ENCODE assay signal across 1 cellular context in genomic region chr10:74029943-74030342, GRCh38.
TF ChIP-seq lines count a peak whose summit lies in the region.

No MANE protein-coding gene starts in this region.

TF ChIP-seq in K562, 482 proteins besides CTCF, POLR2A, EP300 and RAD21:
- TF ChIP-seq ZNF77 (CRISPR knock-in tag; IDR thresholded peaks at IDR 0.05) (no peak), ZNF717 (CRISPR knock-in tag; IDR thresholded peaks at IDR 0.05) (no peak), NCOR1 (IDR thresholded peaks at IDR 0.05) (no peak), ZNF24 (IDR thresholded peaks at IDR 0.05) (no peak), MTA2 (IDR thresholded peaks at IDR 0.05; ENCODE audit: low read depth) (no peak), BRF1 (IDR thresholded peaks at IDR 0.05; ENCODE audit: borderline replicate concordance, extremely low read depth, insufficient read length) (no peak), ZNF12 (CRISPR knock-in tag; IDR thresholded peaks at IDR 0.05) (no peak), CHD1 (IDR thresholded peaks at IDR 0.05; ENCODE audit: low read length) (no peak), KLF10 (CRISPR knock-in tag; IDR thresholded peaks at IDR 0.05) (no peak), CREBBP (IDR thresholded peaks at IDR 0.05; ENCODE audit: low read depth, low read length) (no peak), ZNF507 (tag; conservative IDR thresholded peaks at IDR 0.05) (no peak), FOXM1 (IDR thresholded peaks at IDR 0.05; ENCODE audit: low read depth) (no peak), FOXM1 (CRISPR knock-in tag; IDR thresholded peaks at IDR 0.05; ENCODE audit: low read depth) (no peak), YY1 (IDR thresholded peaks at IDR 0.05; ENCODE audit: borderline replicate concordance in 1 of 3, control insufficient read depth in 1 of 3, extremely low read depth in 1 of 3, insufficient read depth in 3 of 3, insufficient read length in 1 of 3, insufficient replicate concordance in 2 of 3, low read depth in 1 of 3, low read length in 2 of 3) (no peak), PRDM10 (IDR thresholded peaks at IDR 0.05; ENCODE audit: partially characterized antibody) (no peak), TGIF2 (CRISPR knock-in tag; IDR thresholded peaks at IDR 0.05) (no peak), FOXJ2 (tag; IDR thresholded peaks at IDR 0.05) (no peak), TCFL5 (CRISPR knock-in tag; conservative IDR thresholded peaks at IDR 0.05) (no peak), SIRT6 (IDR thresholded peaks at IDR 0.05; ENCODE audit: low read depth, low read length) (no peak)
- TF ChIP-seq, protein P1, sequence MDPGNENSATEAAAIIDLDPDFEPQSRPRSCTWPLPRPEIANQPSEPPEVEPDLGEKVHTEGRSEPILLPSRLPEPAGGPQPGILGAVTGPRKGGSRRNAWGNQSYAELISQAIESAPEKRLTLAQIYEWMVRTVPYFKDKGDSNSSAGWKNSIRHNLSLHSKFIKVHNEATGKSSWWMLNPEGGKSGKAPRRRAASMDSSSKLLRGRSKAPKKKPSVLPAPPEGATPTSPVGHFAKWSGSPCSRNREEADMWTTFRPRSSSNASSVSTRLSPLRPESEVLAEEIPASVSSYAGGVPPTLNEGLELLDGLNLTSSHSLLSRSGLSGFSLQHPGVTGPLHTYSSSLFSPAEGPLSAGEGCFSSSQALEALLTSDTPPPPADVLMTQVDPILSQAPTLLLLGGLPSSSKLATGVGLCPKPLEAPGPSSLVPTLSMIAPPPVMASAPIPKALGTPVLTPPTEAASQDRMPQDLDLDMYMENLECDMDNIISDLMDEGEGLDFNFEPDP (CRISPR knock-in tag; IDR thresholded peaks at IDR 0.05) = no peak
- TF ChIP-seq, protein P2, sequence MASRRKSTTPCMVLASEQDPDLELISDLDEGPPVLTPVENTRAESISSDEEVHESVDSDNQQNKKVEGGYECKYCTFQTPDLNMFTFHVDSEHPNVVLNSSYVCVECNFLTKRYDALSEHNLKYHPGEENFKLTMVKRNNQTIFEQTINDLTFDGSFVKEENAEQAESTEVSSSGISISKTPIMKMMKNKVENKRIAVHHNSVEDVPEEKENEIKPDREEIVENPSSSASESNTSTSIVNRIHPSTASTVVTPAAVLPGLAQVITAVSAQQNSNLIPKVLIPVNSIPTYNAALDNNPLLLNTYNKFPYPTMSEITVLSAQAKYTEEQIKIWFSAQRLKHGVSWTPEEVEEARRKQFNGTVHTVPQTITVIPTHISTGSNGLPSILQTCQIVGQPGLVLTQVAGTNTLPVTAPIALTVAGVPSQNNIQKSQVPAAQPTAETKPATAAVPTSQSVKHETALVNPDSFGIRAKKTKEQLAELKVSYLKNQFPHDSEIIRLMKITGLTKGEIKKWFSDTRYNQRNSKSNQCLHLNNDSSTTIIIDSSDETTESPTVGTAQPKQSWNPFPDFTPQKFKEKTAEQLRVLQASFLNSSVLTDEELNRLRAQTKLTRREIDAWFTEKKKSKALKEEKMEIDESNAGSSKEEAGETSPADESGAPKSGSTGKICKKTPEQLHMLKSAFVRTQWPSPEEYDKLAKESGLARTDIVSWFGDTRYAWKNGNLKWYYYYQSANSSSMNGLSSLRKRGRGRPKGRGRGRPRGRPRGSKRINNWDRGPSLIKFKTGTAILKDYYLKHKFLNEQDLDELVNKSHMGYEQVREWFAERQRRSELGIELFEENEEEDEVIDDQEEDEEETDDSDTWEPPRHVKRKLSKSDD (conservative IDR thresholded peaks at IDR 0.05; ENCODE audit: low read length) = no peak
